Comparison of ENCODE assay signal across 15 cellular contexts in genomic region chr2:69046221-69046662, GRCh38. TPM values are rescaled to one million over a fixed set of nuclear protein-coding genes. Genes with fewer than 3 reads are reported as not detected.
DNase-seq lines count a peak whose midpoint lies in the region; ATAC-seq and TF ChIP-seq lines count a peak whose summit lies in the region.
"Had no signal": no experiment of that assay in that cellular context is flagged by ENCODE, and none has a peak within 500 bp of the region (broad histone marks: within the 10 kb centered on the region; RNA-seq: fewer than 3 reads in every experiment).

No MANE protein-coding gene starts in this region.

- no peaks in the 10 kb centered on the region for H3K9me3 Mint-ChIP-seq in activated CD4-positive, alpha-beta T cell treated with anti-CD3 and anti-CD28 coated beads, Interleukin-2, amount 10 ng/mL, durations not matched to agents 7 days and 5 days
- H3K9me3 Mint-ChIP-seq: activated naive CD4-positive, alpha-beta T cell treated with anti-CD3 and anti-CD28 coated beads, Interleukin-2, amount 50 U/mL, for 24 hours; neural crest cell had no signal

- POLR2A ChIA-PET in activated CD4-positive, alpha-beta T cell treated with anti-CD3 and anti-CD28 coated beads, Interleukin-2, amount 10 ng/mL, durations not matched to agents 7 days and 5 days (lab: Charles Lee) = no interaction called here

- H3K79me2 ChIP-seq in ACC112 (ENCODE audit: control insufficient read depth, insufficient read depth, low read length, unreplicated experiment) = peaks cover 16% of the 10 kb centered on the region

- no peak overlapping the region for H3K4me3 ChIP-seq in ACC112 (ENCODE audit: low read depth, low read length)
- H3K4me3 ChIP-seq in kidney epithelial cell (ENCODE audit: low read depth, low read length) = no peak overlapping the region
- H3K4me3 ChIP-seq: HAP-1 had no signal

- H3K4me3 Mint-ChIP-seq in activated CD4-positive, alpha-beta T cell treated with anti-CD3 and anti-CD28 coated beads, Interleukin-2, amount 10 ng/mL, durations not matched to agents 7 days and 5 days = no peak overlapping the region
- H3K4me3 Mint-ChIP-seq: activated naive CD4-positive, alpha-beta T cell treated with anti-CD3 and anti-CD28 coated beads, Interleukin-2, amount 50 U/mL, for 24 hours; neural crest cell had no signal

- H3K27ac Mint-ChIP-seq in activated CD4-positive, alpha-beta T cell treated with anti-CD3 and anti-CD28 coated beads, Interleukin-2, amount 10 ng/mL, durations not matched to agents 7 days and 5 days = no peak overlapping the region
- H3K27ac Mint-ChIP-seq: activated naive CD4-positive, alpha-beta T cell treated with anti-CD3 and anti-CD28 coated beads, Interleukin-2, amount 50 U/mL, for 24 hours had no signal

- DNase-seq in HT1080 (ENCODE audit: low read depth) (peak; percentile 81), brain pericyte (ENCODE audit: low read depth, low spot score) (peak; percentile 99), kidney epithelial cell (ENCODE audit: low read depth) (peak; percentile 71), HK-2 (ENCODE audit: unreplicated experiment) (no peak), UCSD-AML1 (lab: John Stamatoyannopoulos, UW; ENCODE audit: unreplicated experiment) (no peak)
- no peak for DNase-seq in activated CD4-positive, alpha-beta T cell treated with anti-CD3 and anti-CD28 coated beads, Interleukin-2, amount 10 ng/mL, durations not matched to agents 7 days and 5 days
- DNase-seq: activated CD8-positive, alpha-beta memory T cell treated with anti-CD3 and anti-CD28 coated beads for 24 hours; islet precursor cell; NCI-H82; stimulated activated CD4-positive, alpha-beta T cell treated with anti-CD3 and anti-CD28 coated beads, Interleukin-4, amount 100 ng/mL, for 24 hours had no signal

- ATAC-seq in GM19035 (IDR thresholded peaks at IDR 0.05; ENCODE audit: unreplicated experiment) = no peak

- CTCF ChIA-PET in activated CD4-positive, alpha-beta T cell treated with anti-CD3 and anti-CD28 coated beads, Interleukin-2, amount 10 ng/mL, durations not matched to agents 7 days and 5 days (lab: Charles Lee) = no interaction called here

- no peak overlapping the region for H2AFZ ChIP-seq in ACC112 (ENCODE audit: low read length, unreplicated experiment)

- no peaks in the 10 kb centered on the region for H3K36me3 Mint-ChIP-seq in activated CD4-positive, alpha-beta T cell treated with anti-CD3 and anti-CD28 coated beads, Interleukin-2, amount 10 ng/mL, durations not matched to agents 7 days and 5 days (ENCODE audit: low read depth)
- H3K36me3 Mint-ChIP-seq: activated naive CD4-positive, alpha-beta T cell treated with anti-CD3 and anti-CD28 coated beads, Interleukin-2, amount 50 U/mL, for 24 hours had no signal

- no peak for TF ChIP-seq CTCF in kidney epithelial cell (IDR thresholded peaks at IDR 0.05; ENCODE audit: insufficient read depth, low read length, poor library complexity, severe bottlenecking)

- H3K36me3 ChIP-seq in ACC112 (ENCODE audit: insufficient read depth, low read length) (peaks cover 4% of the 10 kb centered on the region; the same call in 1 of the 2 replicates), kidney epithelial cell (ENCODE audit: control insufficient read depth, insufficient read depth, low read length) (no peaks in the 10 kb centered on the region)

- H3K27me3 Mint-ChIP-seq in activated CD4-positive, alpha-beta T cell treated with anti-CD3 and anti-CD28 coated beads, Interleukin-2, amount 10 ng/mL, durations not matched to agents 7 days and 5 days = peaks cover 55% of the 10 kb centered on the region

- H3K27me3 ChIP-seq in ACC112 (ENCODE audit: insufficient read depth, low read length) (no peaks in the 10 kb centered on the region), kidney epithelial cell (ENCODE audit: control insufficient read depth, insufficient read depth, low read length) (no peaks in the 10 kb centered on the region)

- H3K27ac ChIP-seq in ACC112 (ENCODE audit: low read depth, low read length) = peak overlapping the region; percentile 84

- peaks cover 15% of the 10 kb centered on the region for H3K4me1 ChIP-seq in ACC112 (ENCODE audit: control insufficient read depth, insufficient read depth, low read length, unreplicated experiment)

- no peaks in the 10 kb centered on the region for H3K4me1 Mint-ChIP-seq in activated CD4-positive, alpha-beta T cell treated with anti-CD3 and anti-CD28 coated beads, Interleukin-2, amount 10 ng/mL, durations not matched to agents 7 days and 5 days
- H3K4me1 Mint-ChIP-seq: activated naive CD4-positive, alpha-beta T cell treated with anti-CD3 and anti-CD28 coated beads, Interleukin-2, amount 50 U/mL, for 24 hours; neural crest cell had no signal

RNA-seq across cellular contexts. Expression of gene ANTXR1, which starts 33.3 kb away (rescaled TPM):
- total RNA-seq in HT1080 (2014; rRNA removed; shearing (Covaris generic)) = 32.8 and 40.4 TPM in 2 replicates
- polyA plus RNA-seq in HT1080 (2015; cell fraction: cytosol; rRNA removed) = 74.4 and 95.7 TPM in 2 replicates
- polyA plus RNA-seq in HT1080 (2015; cell fraction: nucleus; rRNA removed) = 82.3 and 82.7 TPM in 2 replicates
- 35.5 TPM in 2 replicates for total RNA-seq in kidney epithelial cell
- under 1 TPM; 0.05 to 0.23 TPM for total RNA-seq in activated CD4-positive, alpha-beta T cell treated with anti-CD3 and anti-CD28 coated beads, Interleukin-2, amount 10 ng/mL, durations not matched to agents 7 days and 5 days

Comparison
In these comparisons a context has a peak if more than half of its experiments do, and no peak if none do; other contexts are left out.
1. DNase-seq: peak in HT1080 (single experiment), brain pericyte (single experiment) and kidney epithelial cell (single experiment); none in HK-2 (single experiment), activated CD4-positive, alpha-beta T cell treated with anti-CD3 and anti-CD28 coated beads, Interleukin-2, amount 10 ng/mL, durations not matched to agents 7 days and 5 days (single experiment) and UCSD-AML1 (single experiment).
2. RNA of gene ANTXR1, which starts 33.3 kb away (total RNA-seq): 32.8 to 40.4 TPM in HT1080 and 35.5 TPM in kidney epithelial cell; 0.05 to 0.23 TPM in activated CD4-positive, alpha-beta T cell treated with anti-CD3 and anti-CD28 coated beads, Interleukin-2, amount 10 ng/mL, durations not matched to agents 7 days and 5 days; every median in the first group is over 10 times any median in the second.